Comparison of ENCODE assay signal across 14 cellular contexts in the genomic region with DNA sequence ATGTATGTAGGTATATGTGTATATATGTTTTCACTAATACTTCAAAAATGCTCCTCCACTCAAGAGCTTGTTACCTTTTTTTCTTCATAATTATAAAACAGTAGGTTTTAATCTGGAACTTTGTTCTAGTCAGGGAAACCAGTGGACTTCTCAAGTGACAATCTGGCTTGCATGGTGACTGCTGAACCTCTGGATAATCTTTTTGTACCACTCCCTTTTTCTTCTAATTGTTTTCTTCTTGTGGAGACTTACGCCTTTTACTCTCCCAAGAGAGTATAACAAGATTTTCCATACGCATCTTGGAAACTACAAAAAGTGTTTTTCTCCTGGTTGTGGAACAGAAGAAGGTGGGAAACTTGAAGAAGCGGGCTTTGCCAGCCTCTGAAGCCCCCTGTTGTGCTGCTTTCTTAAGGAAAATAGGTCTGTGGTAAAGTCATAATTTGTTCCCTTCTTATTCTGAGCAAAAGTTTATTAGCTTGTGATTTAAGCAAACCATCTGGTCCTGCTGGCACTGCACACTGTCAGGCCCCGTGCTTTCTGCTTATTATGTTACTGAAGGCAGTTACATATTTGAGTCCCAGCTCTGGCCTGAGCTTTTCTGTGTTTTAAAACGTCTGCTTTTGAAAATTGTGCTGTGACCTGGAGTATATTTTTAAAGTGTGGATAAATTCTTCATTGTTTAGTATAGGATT.
A peak's percentile ranks its signal among the peaks of the same experiment; 100 is the strongest.
DNase-seq lines count a peak whose midpoint lies in the region; ATAC-seq and TF ChIP-seq lines count a peak whose summit lies in the region.
"Had no signal": no experiment of that assay in that cellular context is flagged by ENCODE, and none has a peak within 500 bp of the region (broad histone marks: within the 10 kb centered on the region; RNA-seq: fewer than 3 reads in every experiment).

No MANE protein-coding gene starts in this region.

- no peaks in the 10 kb centered on the region for H3K27me3 Mint-ChIP-seq in activated CD8-positive, alpha-beta T cell treated with anti-CD3 and anti-CD28 coated beads for 36 hours

- DNase-seq in G401 (ENCODE audit: low spot score) (peak; percentile 86), adipocyte (ENCODE audit: low read depth) (peak; percentile 24), heart right ventricle (peak; percentile 25 to 43), smooth muscle cell (lab: John Stamatoyannopoulos, UW; ENCODE audit: unreplicated experiment) (no peak)
- no peak for DNase-seq in activated CD8-positive, alpha-beta T cell treated with anti-CD3 and anti-CD28 coated beads for 36 hours
- DNase-seq: activated CD8-positive, alpha-beta memory T cell treated with anti-CD3 and anti-CD28 coated beads, Interleukin-2, amount 50 U/mL, for 48 hours; mammary epithelial cell; NCI-H187; stimulated activated CD4-positive, alpha-beta T cell treated with anti-CD3 and anti-CD28 coated beads, Interleukin-1b, Interleukin-23, amount 100 ng/mL, for 48 hours had no signal

- H3K9ac ChIP-seq in adipocyte (ENCODE audit: low read length) (peak overlapping the region; percentile 64), smooth muscle cell (ENCODE audit: low read depth) (no peak overlapping the region)
- H3K9ac ChIP-seq: BLaER1 treated with 17β-estradiol and CSF1 and Interleukin-3, amounts not matched to agents 10 nM and 100 nM; parathyroid adenoma had no signal

- ATAC-seq in heart right ventricle (peak in 7 of 8 donors; percentile 50 to 91 (median 83)), GM19035 (IDR thresholded peaks at IDR 0.05; ENCODE audit: unreplicated experiment) (no peak), HG02588 (IDR thresholded peaks at IDR 0.05; ENCODE audit: unreplicated experiment) (no peak), HG02970 (IDR thresholded peaks at IDR 0.05; ENCODE audit: low FRiP score, unreplicated experiment) (no peak)
- ATAC-seq in activated CD8-positive, alpha-beta T cell treated with anti-CD3 and anti-CD28 coated beads for 36 hours: no peak

- H3K36me3 Mint-ChIP-seq in activated CD8-positive, alpha-beta T cell treated with anti-CD3 and anti-CD28 coated beads for 36 hours (ENCODE audit: low read depth): peaks cover 3% of the 10 kb centered on the region

- H3K27ac Mint-ChIP-seq in activated CD8-positive, alpha-beta T cell treated with anti-CD3 and anti-CD28 coated beads for 36 hours: no peak overlapping the region

- H3K4me2 ChIP-seq in smooth muscle cell: no peak overlapping the region
- H3K4me2 ChIP-seq: BLaER1 treated with 17β-estradiol and CSF1 and Interleukin-3, amounts not matched to agents 10 nM and 100 nM had no signal

- POLR2A ChIA-PET in activated CD8-positive, alpha-beta T cell treated with anti-CD3 and anti-CD28 coated beads for 36 hours (lab: Charles Lee): interaction anchor here (0.7 kb wide), 1 partner anchor 26 kb away, joined by 3 read pairs; no protein-coding TSS in a partner anchor

- peak overlapping the region in 8 of 10 donors; percentile 5 to 68 (median 36) for H3K27ac ChIP-seq in heart right ventricle
- H3K27ac ChIP-seq in smooth muscle cell (ENCODE audit: low read depth): peak overlapping the region; percentile 17
- H3K27ac ChIP-seq: parathyroid adenoma had no signal

- H3K36me3 ChIP-seq in adipocyte (ENCODE audit: control insufficient read depth, insufficient read depth, low read length, severe bottlenecking): no peaks in the 10 kb centered on the region
- no peaks in the 10 kb centered on the region for H3K36me3 ChIP-seq in heart right ventricle
- H3K36me3 ChIP-seq in smooth muscle cell (ENCODE audit: low read depth): no peaks in the 10 kb centered on the region

- H3K4me1 ChIP-seq in adipocyte (ENCODE audit: control insufficient read depth, insufficient read depth, low read length) (peaks cover 30% of the 10 kb centered on the region), heart right ventricle (peaks cover 0 to 6% (median 0%) of the 10 kb centered on the region in 9 donors), smooth muscle cell (ENCODE audit: low read depth) (peaks cover 18% of the 10 kb centered on the region)
- H3K4me1 ChIP-seq: parathyroid adenoma had no signal

- peaks cover 12% of the 10 kb centered on the region for H3K4me1 Mint-ChIP-seq in activated CD8-positive, alpha-beta T cell treated with anti-CD3 and anti-CD28 coated beads for 36 hours (ENCODE audit: low read depth)

- H3F3A ChIP-seq in smooth muscle cell (ENCODE audit: low read depth): peaks cover 4% of the 10 kb centered on the region

- no peak overlapping the region for H3K4me3 Mint-ChIP-seq in activated CD8-positive, alpha-beta T cell treated with anti-CD3 and anti-CD28 coated beads for 36 hours

- intact Hi-C loops in heart right ventricle (cut with DNase I): loop anchor here in 2 of 10 donors (10.0 kb wide), 2 partner anchors 282 to 292 kb away; no protein-coding TSS in a partner anchor
- intact Hi-C loops in activated CD8-positive, alpha-beta T cell treated with anti-CD3 and anti-CD28 coated beads for 36 hours (cut with micrococcal nuclease): no loop called here

- 75 to 83% methylated on average over 5 of the region's 5 CpGs for WGBS in heart right ventricle, 2 donors
- WGBS in smooth muscle cell (ENCODE audit: low lambda C conversion rate): 65% methylated on average over 5 of the region's 5 CpGs

- H3K9me3 Mint-ChIP-seq in activated CD8-positive, alpha-beta T cell treated with anti-CD3 and anti-CD28 coated beads for 36 hours: no peaks in the 10 kb centered on the region

- no peaks in the 10 kb centered on the region for H4K20me1 ChIP-seq in smooth muscle cell (ENCODE audit: low read depth)
- H4K20me1 ChIP-seq: BLaER1 treated with 17β-estradiol and CSF1 and Interleukin-3, amounts not matched to agents 10 nM and 100 nM had no signal

- CTCF ChIA-PET in activated CD8-positive, alpha-beta T cell treated with anti-CD3 and anti-CD28 coated beads for 36 hours (lab: Charles Lee): interaction anchor here (0.7 kb wide), 1 partner anchor 165 kb away, joined by 3 read pairs; no protein-coding TSS in a partner anchor

- in situ Hi-C loops in G401 (cut with HindIII; ENCODE audit: low sequenced_read_pairs): no loop called here

- no peak overlapping the region for H2AFZ ChIP-seq in smooth muscle cell (ENCODE audit: low read depth)
- H2AFZ ChIP-seq: parathyroid adenoma had no signal

- H3K9me3 ChIP-seq in adipocyte (ENCODE audit: control insufficient read depth, low read length): no peaks in the 10 kb centered on the region
- no peaks in the 10 kb centered on the region for H3K9me3 ChIP-seq in heart right ventricle
- H3K9me3 ChIP-seq in smooth muscle cell (replicated peaks; ENCODE audit: low read depth): no peaks in the 10 kb centered on the region
- H3K9me3 ChIP-seq: BLaER1 treated with 17β-estradiol and CSF1 and Interleukin-3, amounts not matched to agents 10 nM and 100 nM had no signal

- H3K27me3 ChIP-seq in adipocyte (replicated peaks; ENCODE audit: control insufficient read depth, insufficient read depth, low read length) (no peaks in the 10 kb centered on the region), heart right ventricle (no peaks in the 10 kb centered on the region), smooth muscle cell (ENCODE audit: low read depth) (no peaks in the 10 kb centered on the region)
- H3K27me3 ChIP-seq: BLaER1 treated with 17β-estradiol and CSF1 and Interleukin-3, amounts not matched to agents 10 nM and 100 nM had no signal

- no peak for TF ChIP-seq CTCF in heart right ventricle (IDR thresholded peaks at IDR 0.05)
- TF ChIP-seq CTCF in smooth muscle cell (IDR thresholded peaks at IDR 0.05; ENCODE audit: borderline replicate concordance, insufficient read depth, poor library complexity, severe bottlenecking): no peak
- no peak for TF ChIP-seq CTCF in activated CD8-positive, alpha-beta T cell treated with anti-CD3 and anti-CD28 coated beads for 36 hours (IDR thresholded peaks at IDR 0.05)

- H3K4me3 ChIP-seq in adipocyte (ENCODE audit: low read length) (peak overlapping the region; percentile 52), heart right ventricle (no peak overlapping the region), smooth muscle cell (no peak overlapping the region)
- H3K4me3 ChIP-seq: BLaER1 treated with 17β-estradiol and CSF1 and Interleukin-3, amounts not matched to agents 10 nM and 100 nM had no signal

- H3K79me2 ChIP-seq in smooth muscle cell (ENCODE audit: low read depth): no peaks in the 10 kb centered on the region

Comparison
In these comparisons a context has a peak if more than half of its experiments do, and no peak if none do; other contexts are left out.
1. DNase-seq: peak in G401 (single experiment), adipocyte (single experiment) and heart right ventricle (2 of 2); none in smooth muscle cell (single experiment) and activated CD8-positive, alpha-beta T cell treated with anti-CD3 and anti-CD28 coated beads for 36 hours (single experiment).
2. ATAC-seq: peak in heart right ventricle (7 of 8); none in GM19035 (single experiment), activated CD8-positive, alpha-beta T cell treated with anti-CD3 and anti-CD28 coated beads for 36 hours (single experiment), HG02588 (single experiment) and HG02970 (single experiment).